15 cellular contexts compared by ENCODE assay signal in genomic region chrX:71304561-71304960, GRCh38. TPM values are rescaled to one million over a fixed set of nuclear protein-coding genes. Genes with fewer than 3 reads are reported as not detected.
DNase-seq lines count a peak whose midpoint lies in the region; ATAC-seq lines count a peak whose summit lies in the region.
"Had no signal": no experiment of that assay in that cellular context is flagged by ENCODE, and none has a peak within 500 bp of the region (broad histone marks: within the 10 kb centered on the region; RNA-seq: fewer than 3 reads in every experiment).

No MANE protein-coding gene starts in this region.

- H3K4me3 ChIP-seq in right cardiac atrium (ENCODE audit: low read length), result no peak overlapping the region
- H3K4me3 ChIP-seq: BLaER1, HAP-1 had no signal

- 90% methylated on average over 2 of the region's 2 CpGs for WGBS in right cardiac atrium

- intact Hi-C loops in right cardiac atrium (cut with DNase I), result no loop called here

- ATAC-seq in activated T-cell treated with anti-CD3 and anti-CD28 coated beads, Interleukin-2, amount 50 U/mL, for 72 hours (replicated peaks in 1 of 2), result no peak
- no peak for ATAC-seq in activated T-helper 17 cell treated with anti-CD3 and anti-CD28 coated beads, Interleukin-2, amount 50 U/mL, for 72 hours (replicated peaks)
- ATAC-seq in stimulated activated effector memory CD8-positive, alpha-beta T cell treated with anti-CD3 and anti-CD28 coated beads, Interleukin-12 subunit alpha, Interleukin-12 subunit beta, amount 100 ng/mL, for 72 hours, result no peak
- no peak for ATAC-seq in right cardiac atrium

- no peak for DNase-seq in T-helper 2 cell treated with Interferon-gamma antibody and Interleukin-4, amounts not matched to agents 5 μg/mL and 100 μg/mL, for 36 hours (ENCODE audit: low spot score)
- DNase-seq in T-helper 2 cell, result no peak
- DNase-seq in activated T-cell treated with anti-CD3 and anti-CD28 coated beads, Interleukin-2, amount 50 U/mL, for 72 hours, result no peak
- DNase-seq in activated T-cell treated with anti-CD3 and anti-CD28 coated beads, Interleukin-2, amount 50 U/mL, for 48 hours, result no peak
- no peak for DNase-seq in stimulated activated effector memory CD8-positive, alpha-beta T cell treated with anti-CD3 and anti-CD28 coated beads, Interleukin-12 subunit alpha, Interleukin-12 subunit beta, amount 100 ng/mL, for 72 hours (ENCODE audit: low spot score in 2 of 2)
- DNase-seq in right cardiac atrium, result no peak
- DNase-seq: 8988T, AML-193, DMS53, GF-D8, HFFc6 had no signal

- no peaks in the 10 kb centered on the region for H3K27me3 ChIP-seq in right cardiac atrium (ENCODE audit: control insufficient read depth, insufficient read depth)

- H3K36me3 Mint-ChIP-seq in T-helper 2 cell treated with Interferon-gamma antibody and Interleukin-4, amounts not matched to agents 5 μg/mL and 100 μg/mL, for 36 hours (ENCODE audit: low read depth), result peaks cover 45% of the 10 kb centered on the region
- peaks cover 12 to 16% of the 10 kb centered on the region in 2 donors for H3K36me3 Mint-ChIP-seq in activated T-cell treated with anti-CD3 and anti-CD28 coated beads, Interleukin-2, amount 50 U/mL, for 72 hours (ENCODE audit: insufficient read depth in 2 of 2)
- peaks cover 63% of the 10 kb centered on the region for H3K36me3 Mint-ChIP-seq in activated T-helper 17 cell treated with anti-CD3 and anti-CD28 coated beads, Interleukin-2, amount 50 U/mL, for 72 hours (ENCODE audit: low read depth)
- H3K36me3 Mint-ChIP-seq in stimulated activated effector memory CD8-positive, alpha-beta T cell treated with anti-CD3 and anti-CD28 coated beads, Interleukin-12 subunit alpha, Interleukin-12 subunit beta, amount 100 ng/mL, for 72 hours, result peaks cover 34% of the 10 kb centered on the region

- H3K9me3 Mint-ChIP-seq in T-helper 2 cell treated with Interferon-gamma antibody and Interleukin-4, amounts not matched to agents 5 μg/mL and 100 μg/mL, for 36 hours, result no peaks in the 10 kb centered on the region
- H3K9me3 Mint-ChIP-seq in activated T-cell treated with anti-CD3 and anti-CD28 coated beads, Interleukin-2, amount 50 U/mL, for 72 hours, result no peaks in the 10 kb centered on the region
- no peaks in the 10 kb centered on the region for H3K9me3 Mint-ChIP-seq in activated T-helper 17 cell treated with anti-CD3 and anti-CD28 coated beads, Interleukin-2, amount 50 U/mL, for 72 hours
- H3K9me3 Mint-ChIP-seq in stimulated activated effector memory CD8-positive, alpha-beta T cell treated with anti-CD3 and anti-CD28 coated beads, Interleukin-12 subunit alpha, Interleukin-12 subunit beta, amount 100 ng/mL, for 72 hours, result no peaks in the 10 kb centered on the region
- H3K9me3 Mint-ChIP-seq: HFFc6 had no signal

- H3K4me3 Mint-ChIP-seq in T-helper 2 cell treated with Interferon-gamma antibody and Interleukin-4, amounts not matched to agents 5 μg/mL and 100 μg/mL, for 36 hours, result no peak overlapping the region
- H3K4me3 Mint-ChIP-seq in activated T-cell treated with anti-CD3 and anti-CD28 coated beads, Interleukin-2, amount 50 U/mL, for 72 hours, result no peak overlapping the region
- no peak overlapping the region for H3K4me3 Mint-ChIP-seq in activated T-helper 17 cell treated with anti-CD3 and anti-CD28 coated beads, Interleukin-2, amount 50 U/mL, for 72 hours
- H3K4me3 Mint-ChIP-seq in stimulated activated effector memory CD8-positive, alpha-beta T cell treated with anti-CD3 and anti-CD28 coated beads, Interleukin-12 subunit alpha, Interleukin-12 subunit beta, amount 100 ng/mL, for 72 hours, result no peak overlapping the region
- H3K4me3 Mint-ChIP-seq: HFFc6 had no signal

- no peaks in the 10 kb centered on the region for H3K4me1 ChIP-seq in right cardiac atrium (ENCODE audit: control insufficient read depth, insufficient read depth, low read length)
- H3K4me1 ChIP-seq: BLaER1, HAP-1 had no signal

- H3K9me3 ChIP-seq in right cardiac atrium (ENCODE audit: control insufficient read depth, low read length), result no peaks in the 10 kb centered on the region
- H3K9me3 ChIP-seq: BLaER1, HAP-1 had no signal

- peak overlapping the region; percentile 76 for H3K27ac Mint-ChIP-seq in T-helper 2 cell treated with Interferon-gamma antibody and Interleukin-4, amounts not matched to agents 5 μg/mL and 100 μg/mL, for 36 hours
- H3K27ac Mint-ChIP-seq in activated T-cell treated with anti-CD3 and anti-CD28 coated beads, Interleukin-2, amount 50 U/mL, for 72 hours, result peak overlapping the region; percentile 29
- H3K27ac Mint-ChIP-seq in activated T-helper 17 cell treated with anti-CD3 and anti-CD28 coated beads, Interleukin-2, amount 50 U/mL, for 72 hours, result peak overlapping the region; percentile 35
- H3K27ac Mint-ChIP-seq in stimulated activated effector memory CD8-positive, alpha-beta T cell treated with anti-CD3 and anti-CD28 coated beads, Interleukin-12 subunit alpha, Interleukin-12 subunit beta, amount 100 ng/mL, for 72 hours, result peak overlapping the region; percentile 64
- H3K27ac Mint-ChIP-seq: HFFc6 had no signal

- no peaks in the 10 kb centered on the region for H3K27me3 Mint-ChIP-seq in T-helper 2 cell treated with Interferon-gamma antibody and Interleukin-4, amounts not matched to agents 5 μg/mL and 100 μg/mL, for 36 hours (ENCODE audit: low read depth)
- H3K27me3 Mint-ChIP-seq in activated T-cell treated with anti-CD3 and anti-CD28 coated beads, Interleukin-2, amount 50 U/mL, for 72 hours (ENCODE audit: low read depth), result peaks cover 6% of the 10 kb centered on the region
- no peaks in the 10 kb centered on the region for H3K27me3 Mint-ChIP-seq in activated T-helper 17 cell treated with anti-CD3 and anti-CD28 coated beads, Interleukin-2, amount 50 U/mL, for 72 hours

- no peak overlapping the region for H3K27ac ChIP-seq in right cardiac atrium (ENCODE audit: low read length)
- H3K27ac ChIP-seq: BLaER1, HL-60 had no signal

- peaks cover 17% of the 10 kb centered on the region for H3K4me1 Mint-ChIP-seq in T-helper 2 cell treated with Interferon-gamma antibody and Interleukin-4, amounts not matched to agents 5 μg/mL and 100 μg/mL, for 36 hours (ENCODE audit: low read depth)
- peaks cover 17% of the 10 kb centered on the region for H3K4me1 Mint-ChIP-seq in activated T-cell treated with anti-CD3 and anti-CD28 coated beads, Interleukin-2, amount 50 U/mL, for 72 hours (ENCODE audit: low read depth)
- peaks cover 6% of the 10 kb centered on the region for H3K4me1 Mint-ChIP-seq in activated T-helper 17 cell treated with anti-CD3 and anti-CD28 coated beads, Interleukin-2, amount 50 U/mL, for 72 hours
- H3K4me1 Mint-ChIP-seq in stimulated activated effector memory CD8-positive, alpha-beta T cell treated with anti-CD3 and anti-CD28 coated beads, Interleukin-12 subunit alpha, Interleukin-12 subunit beta, amount 100 ng/mL, for 72 hours, result peaks cover 24% of the 10 kb centered on the region

RNA-seq across cellular contexts. Expression of gene ITGB1BP2, which starts 3.0 kb away (rescaled TPM):
- total RNA-seq in activated T-cell treated with anti-CD3 and anti-CD28 coated beads, Interleukin-2, amount 50 U/mL, for 72 hours, result 1 to 10 TPM; 6.9 to 7.4 TPM
- total RNA-seq in activated T-helper 17 cell treated with anti-CD3 and anti-CD28 coated beads, Interleukin-2, amount 50 U/mL, for 72 hours, result 1 to 10 TPM; 7.4 to 9.2 TPM
- total RNA-seq in right cardiac atrium, result 100 to 1,000 TPM; 113 to 174 (median 125) TPM
- 186 TPM for polyA plus RNA-seq in right cardiac atrium

RNA-seq across cellular contexts. Expression of gene NONO, which starts 21.1 kb away (rescaled TPM):
- 100 to 1,000 TPM; 539 to 564 TPM for total RNA-seq in activated T-cell treated with anti-CD3 and anti-CD28 coated beads, Interleukin-2, amount 50 U/mL, for 72 hours
- 100 to 1,000 TPM; 394 to 499 TPM for total RNA-seq in activated T-helper 17 cell treated with anti-CD3 and anti-CD28 coated beads, Interleukin-2, amount 50 U/mL, for 72 hours
- 100 to 1,000 TPM; 124 to 157 (median 135) TPM for total RNA-seq in right cardiac atrium
- polyA plus RNA-seq in right cardiac atrium, result 61.9 TPM

RNA-seq across cellular contexts. Expression of gene ZMYM3, which starts 50.6 kb away (rescaled TPM):
- total RNA-seq in activated T-cell treated with anti-CD3 and anti-CD28 coated beads, Interleukin-2, amount 50 U/mL, for 72 hours, result 10 to 100 TPM; 26.9 to 36.1 TPM
- 10 to 100 TPM; 18.3 TPM for total RNA-seq in activated T-helper 17 cell treated with anti-CD3 and anti-CD28 coated beads, Interleukin-2, amount 50 U/mL, for 72 hours
- 10 to 100 TPM; 13.0 to 24.2 (median 18.4) TPM for total RNA-seq in right cardiac atrium
- 6.9 TPM for polyA plus RNA-seq in right cardiac atrium

Comparison
In these comparisons a context has a peak if more than half of its experiments do, and no peak if none do; other contexts are left out.
1. RNA of gene ITGB1BP2, which starts 3.0 kb away (total RNA-seq): 113 to 174 TPM in right cardiac atrium; 7.4 to 9.2 TPM in activated T-helper 17 cell treated with anti-CD3 and anti-CD28 coated beads, Interleukin-2, amount 50 U/mL, for 72 hours and 6.9 to 7.4 TPM in activated T-cell treated with anti-CD3 and anti-CD28 coated beads, Interleukin-2, amount 50 U/mL, for 72 hours; every median in the first group is over 10 times any median in the second.
2. Peak in every context shown above with its lines, with median percentiles within 50 percentile points of each other: H3K27ac Mint-ChIP-seq.